Comparison of ENCODE assay signal across 23 cellular contexts in the genomic region with DNA sequence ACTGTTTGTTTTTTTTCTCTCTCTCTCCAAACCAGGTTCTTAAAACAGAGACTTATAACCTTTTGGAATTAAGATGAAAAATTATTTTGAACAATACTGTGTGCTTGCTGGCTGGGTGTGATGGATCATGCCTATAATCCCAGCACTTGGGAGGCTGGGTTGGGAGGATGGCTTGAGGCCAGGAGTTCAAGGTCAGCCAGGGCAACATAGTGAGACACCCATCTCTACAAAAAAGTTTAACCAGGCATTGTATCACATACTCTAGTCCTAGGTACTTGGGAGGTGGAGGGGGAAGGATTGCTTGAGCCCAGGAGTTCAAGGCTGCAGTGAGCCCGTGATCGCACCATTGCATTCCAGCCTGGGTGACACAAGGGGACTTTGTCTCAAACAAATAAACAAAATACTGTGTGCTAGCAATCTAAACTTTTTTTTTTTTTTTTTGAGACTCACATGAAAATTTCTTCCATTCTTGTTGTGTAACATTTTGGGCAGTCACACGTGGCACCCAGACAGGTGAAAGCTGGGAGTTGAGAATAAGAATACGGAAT.
A peak's percentile ranks its signal among the peaks of the same experiment; 100 is the strongest.
DNase-seq lines count a peak whose midpoint lies in the region; ATAC-seq and TF ChIP-seq lines count a peak whose summit lies in the region.
"Had no signal": no experiment of that assay in that cellular context is flagged by ENCODE, and none has a peak within 500 bp of the region (broad histone marks: within the 10 kb centered on the region; RNA-seq: fewer than 3 reads in every experiment).

No MANE protein-coding gene starts in this region.

- H3K4me1 ChIP-seq in liver (ENCODE audit: control insufficient read depth in 4 of 4, insufficient read depth in 4 of 4, low read length in 3 of 4) = peaks cover 3 to 38% (median 23%) of the 10 kb centered on the region in 4 donors
- H3K4me1 ChIP-seq in tibial artery = peaks cover 0 to 60% (median 20%) of the 10 kb centered on the region in 4 donors
- H3K4me1 ChIP-seq: A549, BE2C, BLaER1 had no signal

- intact Hi-C loops in tibial artery (cut with DNase I; ENCODE audit: low total_unique reads) = no loop called here

- peak; percentile 57 for DNase-seq in left lobe of liver (ENCODE audit: low spot score)
- DNase-seq in tibial artery = no peak
- no peak for DNase-seq in Ammon's horn (ENCODE audit: low spot score)
- DNase-seq: AML-193; BE2C; C1 segment of cervical spinal cord; CD4-positive, alpha-beta memory T cell; CD4-positive, CD25-positive, alpha-beta regulatory T cell; CD8-positive, alpha-beta memory T cell; COR-L47; DMS 273 treated with DMSO at 0.1 percent for 48 hours; DMS153; DMS53; DMS79; DND-41; EL; GDM1 had no signal

- TF ChIP-seq RAD21 in liver (IDR thresholded peaks at IDR 0.05) = no peak

- ATAC-seq in left lobe of liver (peak; percentile 44), GM18511 (IDR thresholded peaks at IDR 0.05; ENCODE audit: unreplicated experiment) (no peak)
- ATAC-seq: A549, GM12878 had no signal

- no peaks in the 10 kb centered on the region for H3K36me3 ChIP-seq in liver (ENCODE audit: control insufficient read depth in 4 of 4, insufficient read depth in 3 of 4, low read depth in 1 of 4, low read length in 3 of 4)
- no peaks in the 10 kb centered on the region for H3K36me3 ChIP-seq in tibial artery
- H3K36me3 ChIP-seq: BE2C, BLaER1 had no signal

- H3K9me3 ChIP-seq in liver (ENCODE audit: control insufficient read depth in 4 of 4, low read length in 3 of 4) (no peaks in the 10 kb centered on the region), tibial artery (no peaks in the 10 kb centered on the region)
- H3K9me3 ChIP-seq: A549, BE2C, BLaER1 had no signal

- H3K4me3 ChIP-seq in liver (ENCODE audit: low read depth in 1 of 3, low read length in 3 of 3) (no peak overlapping the region), tibial artery (no peak overlapping the region)
- H3K4me3 ChIP-seq: A549, BLaER1, GM12878 had no signal

- whole genome bisulfite sequencing in liver = 38% methylated on average over 4 of the region's 4 CpGs

- no peaks in the 10 kb centered on the region for H3K27me3 ChIP-seq in liver (ENCODE audit: control insufficient read depth in 4 of 4, insufficient read depth in 4 of 4, low read length in 3 of 4)
- no peaks in the 10 kb centered on the region for H3K27me3 ChIP-seq in tibial artery
- H3K27me3 ChIP-seq: BE2C, BLaER1 had no signal

- H3K27ac ChIP-seq in liver (ENCODE audit: low read depth in 1 of 2, low read length in 2 of 2) (peak overlapping the region in 1 of 2 donors; percentile 51), tibial artery (peak overlapping the region; percentile 13 to 70)
- H3K27ac ChIP-seq: 22Rv1, A549, BLaER1 had no signal

- no peak for TF ChIP-seq CTCF in liver (IDR thresholded peaks at IDR 0.05; ENCODE audit: low read depth, low read length, missing input control)
- no peak for TF ChIP-seq CTCF in tibial artery (IDR thresholded peaks at IDR 0.05)

- H3K9ac ChIP-seq in liver (ENCODE audit: low read depth in 1 of 2, low read length in 2 of 2) = no peak overlapping the region
- H3K9ac ChIP-seq: BLaER1 had no signal

TF ChIP-seq in liver, 16 proteins besides CTCF, POLR2A, EP300 and RAD21:
- TF ChIP-seq HNF4G (IDR thresholded peaks at IDR 0.05) (no peak), HNF4A (conservative IDR thresholded peaks at IDR 0.05) (peak; percentile 52 to 63), YY1 (IDR thresholded peaks at IDR 0.05) (peak; percentile 7), RXRA (IDR thresholded peaks at IDR 0.05) (peak; percentile 12 to 44)
